1 cellular context compared by ENCODE assay signal in genomic region chr14:103703433-103704385, GRCh38.
TF ChIP-seq lines count a peak whose summit lies in the region.

No MANE protein-coding gene starts in this region.

TF ChIP-seq in GM23338, 12 proteins besides CTCF, POLR2A, EP300 and RAD21 (continued from another document):
- TF ChIP-seq ZNF462 (CRISPR knock-in tag; IDR thresholded peaks at IDR 0.05) (no peak), JUNB (IDR thresholded peaks at IDR 0.05; ENCODE audit: unreplicated experiment) (no peak)
